8 cellular contexts compared by ENCODE assay signal in the genomic region with DNA sequence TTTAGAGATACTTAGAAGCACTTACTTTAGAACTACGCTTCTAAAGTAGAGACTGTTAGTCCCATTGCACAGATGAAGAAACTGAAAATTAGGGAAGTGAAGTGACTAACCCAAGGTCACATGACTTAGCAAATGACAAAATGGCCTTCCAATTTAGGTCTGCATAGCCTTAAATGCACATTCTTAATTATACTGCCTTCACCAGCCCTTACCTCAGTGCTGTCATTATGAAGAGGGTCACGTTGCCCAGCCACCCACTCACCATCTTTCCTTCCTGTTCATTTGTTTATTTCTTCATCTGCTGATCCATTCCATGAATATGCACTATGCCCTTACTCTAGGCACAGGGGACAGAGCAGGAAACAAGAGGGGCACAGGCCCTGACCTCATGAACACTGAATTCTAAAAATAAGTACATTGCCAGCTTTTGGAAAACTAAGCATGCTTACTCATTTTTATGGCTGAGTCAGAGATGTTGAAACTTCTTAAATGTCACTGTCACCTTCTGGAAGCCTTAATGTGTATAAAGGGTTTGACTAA. TPM values are rescaled to one million over a fixed set of nuclear protein-coding genes. Genes with fewer than 3 reads are reported as not detected.
DNase-seq lines count a peak whose midpoint lies in the region; ATAC-seq and TF ChIP-seq lines count a peak whose summit lies in the region.

No MANE protein-coding gene starts in this region.

- TF ChIP-seq CTCF in nephron progenitor cell (IDR thresholded peaks at IDR 0.05) = no peak

- ATAC-seq in CD4-positive, CD25-positive, alpha-beta regulatory T cell (ENCODE audit: low read depth in 2 of 2) = peak; percentile 34 to 43
- ATAC-seq in HG02759 (IDR thresholded peaks at IDR 0.05; ENCODE audit: unreplicated experiment) (peak; percentile 52), GM19035 (IDR thresholded peaks at IDR 0.05; ENCODE audit: unreplicated experiment) (no peak)

- peak in 1 of 3 donors; percentile 31 for DNase-seq in CD4-positive, CD25-positive, alpha-beta regulatory T cell
- DNase-seq in activated CD4-positive, CD25-positive, alpha-beta regulatory T cell treated with anti-CD3 and anti-CD28 coated beads, Interleukin-2, amount 50 U/mL, for 72 hours = peak; percentile 33
- DNase-seq in immature natural killer cell (no peak), C1 segment of cervical spinal cord (lab: John Stamatoyannopoulos, UW) (no peak), nephron progenitor cell (no peak)
- DNase-seq in stimulated activated naive CD4-positive, alpha-beta T cell treated with Interleukin-2 at 50 U/mL for 16 hours (lab: John Stamatoyannopoulos, UW) = no peak

- peak overlapping the region in 1 of 3 donors; percentile 52 for H3K27ac Mint-ChIP-seq in CD4-positive, CD25-positive, alpha-beta regulatory T cell
- H3K27ac Mint-ChIP-seq in immature natural killer cell (peak overlapping the region in 5 of 6 donors; percentile 3 to 78 (median 12)), nephron progenitor cell (no peak overlapping the region)

- no peaks in the 10 kb centered on the region for H3K27me3 ChIP-seq in CD4-positive, CD25-positive, alpha-beta regulatory T cell (ENCODE audit: control insufficient read depth, insufficient read depth, low read length)

- H3K4me1 Mint-ChIP-seq in CD4-positive, CD25-positive, alpha-beta regulatory T cell = peaks cover 7 to 12% (median 8%) of the 10 kb centered on the region in 4 donors
- H3K4me1 Mint-ChIP-seq in immature natural killer cell (peaks cover 26 to 53% of the 10 kb centered on the region in 2 donors), nephron progenitor cell (no peaks in the 10 kb centered on the region)

- H3K4me1 ChIP-seq in CD4-positive, CD25-positive, alpha-beta regulatory T cell (ENCODE audit: control insufficient read depth, insufficient read depth, low read length, poor library complexity, severe bottlenecking) = no peaks in the 10 kb centered on the region

- H3K27ac ChIP-seq in CD4-positive, CD25-positive, alpha-beta regulatory T cell (ENCODE audit: insufficient read depth, low read length, poor library complexity, severe bottlenecking) = no peak overlapping the region

- no peaks in the 10 kb centered on the region for H3K36me3 ChIP-seq in CD4-positive, CD25-positive, alpha-beta regulatory T cell (ENCODE audit: control insufficient read depth, insufficient read depth, low read length)

- peaks cover 17% of the 10 kb centered on the region for H3K36me3 Mint-ChIP-seq in CD4-positive, CD25-positive, alpha-beta regulatory T cell
- H3K36me3 Mint-ChIP-seq in immature natural killer cell (peaks cover 17 to 45% (median 27%) of the 10 kb centered on the region in 3 donors), nephron progenitor cell (ENCODE audit: low read depth) (no peaks in the 10 kb centered on the region)

- no peaks in the 10 kb centered on the region for H3K27me3 Mint-ChIP-seq in CD4-positive, CD25-positive, alpha-beta regulatory T cell
- H3K27me3 Mint-ChIP-seq in immature natural killer cell (ENCODE audit: low read depth in 3 of 3) = no peaks in the 10 kb centered on the region
- no peaks in the 10 kb centered on the region for H3K27me3 Mint-ChIP-seq in nephron progenitor cell (ENCODE audit: low read depth, poor library complexity)

- H3K9me3 ChIP-seq in CD4-positive, CD25-positive, alpha-beta regulatory T cell (ENCODE audit: control insufficient read depth in 2 of 2, low read length in 2 of 2) = no peaks in the 10 kb centered on the region

- H3K4me3 ChIP-seq in CD4-positive, CD25-positive, alpha-beta regulatory T cell (ENCODE audit: low read depth, low read length) = no peak overlapping the region

- no peak overlapping the region for H3K4me3 Mint-ChIP-seq in CD4-positive, CD25-positive, alpha-beta regulatory T cell
- H3K4me3 Mint-ChIP-seq in immature natural killer cell (no peak overlapping the region), nephron progenitor cell (no peak overlapping the region)

- H3K9me3 Mint-ChIP-seq in CD4-positive, CD25-positive, alpha-beta regulatory T cell = no peaks in the 10 kb centered on the region
- no peaks in the 10 kb centered on the region for H3K9me3 Mint-ChIP-seq in immature natural killer cell
- no peaks in the 10 kb centered on the region for H3K9me3 Mint-ChIP-seq in nephron progenitor cell

RNA-seq across cellular contexts. Expression of a gene that starts 8.6 kb away (rescaled TPM):
- total RNA-seq in CD4-positive, CD25-positive, alpha-beta regulatory T cell = 5.0 TPM
- 1 to 10 TPM; 4.0 to 9.7 (median 7.0) TPM for polyA plus RNA-seq in CD4-positive, CD25-positive, alpha-beta regulatory T cell
- 100 to 1,000 TPM; 101 to 167 (median 130) TPM for polyA plus RNA-seq in immature natural killer cell

RNA-seq across cellular contexts. Expression of a gene that starts 41.3 kb away (rescaled TPM):
- total RNA-seq in CD4-positive, CD25-positive, alpha-beta regulatory T cell = 7.9 TPM
- polyA plus RNA-seq in CD4-positive, CD25-positive, alpha-beta regulatory T cell = 1 to 10 TPM; 1.7 to 8.2 (median 3.7) TPM
- under 1 TPM in 1 of 3 donors, not detected in 2; 0.59 TPM for polyA plus RNA-seq in immature natural killer cell

RNA-seq across cellular contexts. Expression of a gene that starts 42.5 kb away (rescaled TPM):
- total RNA-seq in CD4-positive, CD25-positive, alpha-beta regulatory T cell = 9.0 TPM
- 10 to 100 TPM; 15.0 to 19.5 (median 16.1) TPM for polyA plus RNA-seq in CD4-positive, CD25-positive, alpha-beta regulatory T cell
- 10 to 100 TPM; 14.6 to 17.9 (median 16.7) TPM for polyA plus RNA-seq in immature natural killer cell

Comparison
In these comparisons a context has a peak if more than half of its experiments do, and no peak if none do; other contexts are left out.
1. RNA of a gene that starts 8.6 kb away (polyA plus RNA-seq): 101 to 167 TPM in immature natural killer cell; 4.0 to 9.7 TPM in CD4-positive, CD25-positive, alpha-beta regulatory T cell; every median in the first group is over 4 times any median in the second.